12 cellular contexts compared by ENCODE assay signal in genomic region chr1:85198864-85199263, GRCh38. TPM values are rescaled to one million over a fixed set of nuclear protein-coding genes. Genes with fewer than 3 reads are reported as not detected.
DNase-seq lines count a peak whose midpoint lies in the region; ATAC-seq and TF ChIP-seq lines count a peak whose summit lies in the region.
"Had no signal": no experiment of that assay in that cellular context is flagged by ENCODE, and none has a peak within 500 bp of the region (broad histone marks: within the 10 kb centered on the region; RNA-seq: fewer than 3 reads in every experiment).

No MANE protein-coding gene starts in this region.

- TF ChIP-seq CTCF in HEK293 (tag by site-specific recombination; IDR thresholded peaks at IDR 0.05) (no peak), WI38 (IDR thresholded peaks at IDR 0.05; ENCODE audit: low read depth, low read length) (no peak), hepatocyte (IDR thresholded peaks at IDR 0.05; ENCODE audit: poor library complexity) (no peak), retinal pigment epithelial cell (conservative IDR thresholded peaks at IDR 0.05; ENCODE audit: low read depth, low read length) (no peak)

- peaks cover 63% of the 10 kb centered on the region for H3K79me2 ChIP-seq in hepatocyte

- H3K4me2 ChIP-seq in hepatocyte = peak overlapping the region; percentile 76

- H3K9me3 ChIP-seq in HEK293 (ENCODE audit: control insufficient read depth, insufficient read depth, low read depth, low read length) (no peaks in the 10 kb centered on the region), hepatocyte (ENCODE audit: low read depth) (no peaks in the 10 kb centered on the region)
- H3K9me3 ChIP-seq: tibial artery had no signal

- CTCF ChIA-PET in HEK293 (lab: Yijun Ruan, JAX) = interaction anchor here (0.6 to 1.1 kb wide), 3 partner anchors 46 to 254 kb away, joined by 3 to 5 read pairs (median 4); partner anchors contain the start of gene C1orf52

- H3K27ac ChIP-seq in HEK293 (ENCODE audit: extremely low read depth, low read depth, low read length) (no peak overlapping the region), hepatocyte (no peak overlapping the region)

- WGBS in hepatocyte (ENCODE audit: low lambda C conversion rate, missing lambda C conversion rate) = 52% methylated on average over 2 of the region's 2 CpGs

- H3K4me3 ChIP-seq in HEK293 (ENCODE audit: low read depth, low read length) (peak overlapping the region; percentile 98), WI38 (ENCODE audit: low read depth, low read length) (peak overlapping the region; percentile 84), hepatocyte (peak overlapping the region; percentile 92), retinal pigment epithelial cell (ENCODE audit: low read length) (peak overlapping the region; percentile 86)

- POLR2A ChIA-PET in HEK293 (lab: Yijun Ruan, JAX) = no interaction called here

- DNase-seq in hepatocyte (ENCODE audit: low spot score) (no peak), retinal pigment epithelial cell (ENCODE audit: low read depth) (no peak), NCI-H526 (lab: John Stamatoyannopoulos, UW) (no peak), DMS114 treated with DMSO at 0.1 percent for 48 hours (lab: John Stamatoyannopoulos, UW; ENCODE audit: unreplicated experiment) (no peak)
- DNase-seq: activated effector memory CD4-positive, alpha-beta T cell treated with Interleukin-2 at 50 U/mL for 16 hours; erythroblast; NCI-H69; tibial artery had no signal

- ATAC-seq in GM18868 (IDR thresholded peaks at IDR 0.05; ENCODE audit: unreplicated experiment) (no peak), HG02938 (IDR thresholded peaks at IDR 0.05; ENCODE audit: unreplicated experiment) (no peak)

- peaks cover 9% of the 10 kb centered on the region for H4K20me1 ChIP-seq in hepatocyte (ENCODE audit: insufficient read depth, poor library complexity, severe bottlenecking)

- no peak overlapping the region for H2AFZ ChIP-seq in hepatocyte

- no peaks in the 10 kb centered on the region for H3K27me3 ChIP-seq in hepatocyte
- H3K27me3 ChIP-seq: tibial artery had no signal

- no peaks in the 10 kb centered on the region for H3K9me2 ChIP-seq in hepatocyte (replicated peaks; ENCODE audit: insufficient read depth)

- peaks cover 8% of the 10 kb centered on the region; the same call in 1 of the 2 replicates for H3K4me1 ChIP-seq in HEK293 (ENCODE audit: control insufficient read depth, insufficient read depth, low read length)
- peaks cover 32% of the 10 kb centered on the region for H3K4me1 ChIP-seq in hepatocyte (ENCODE audit: insufficient read depth)

- H3K36me3 ChIP-seq in HEK293 (ENCODE audit: control insufficient read depth in 2 of 2, insufficient read depth in 1 of 2, low read length in 2 of 2) (no peaks in the 10 kb centered on the region), hepatocyte (replicated peaks; ENCODE audit: insufficient read depth, low read depth) (no peaks in the 10 kb centered on the region)
- H3K36me3 ChIP-seq: tibial artery had no signal

TF ChIP-seq in HEK293, 187 proteins besides CTCF, POLR2A, EP300 and RAD21:
- TF ChIP-seq, protein P1, sequence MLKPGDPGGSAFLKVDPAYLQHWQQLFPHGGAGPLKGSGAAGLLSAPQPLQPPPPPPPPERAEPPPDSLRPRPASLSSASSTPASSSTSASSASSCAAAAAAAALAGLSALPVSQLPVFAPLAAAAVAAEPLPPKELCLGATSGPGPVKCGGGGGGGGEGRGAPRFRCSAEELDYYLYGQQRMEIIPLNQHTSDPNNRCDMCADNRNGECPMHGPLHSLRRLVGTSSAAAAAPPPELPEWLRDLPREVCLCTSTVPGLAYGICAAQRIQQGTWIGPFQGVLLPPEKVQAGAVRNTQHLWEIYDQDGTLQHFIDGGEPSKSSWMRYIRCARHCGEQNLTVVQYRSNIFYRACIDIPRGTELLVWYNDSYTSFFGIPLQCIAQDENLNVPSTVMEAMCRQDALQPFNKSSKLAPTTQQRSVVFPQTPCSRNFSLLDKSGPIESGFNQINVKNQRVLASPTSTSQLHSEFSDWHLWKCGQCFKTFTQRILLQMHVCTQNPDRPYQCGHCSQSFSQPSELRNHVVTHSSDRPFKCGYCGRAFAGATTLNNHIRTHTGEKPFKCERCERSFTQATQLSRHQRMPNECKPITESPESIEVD (tag by site-specific recombination; IDR thresholded peaks at IDR 0.05) = peak; percentile 64; the same call in 1 of the 2 replicates
- TF ChIP-seq ZNF146 (tag by site-specific recombination; IDR thresholded peaks at IDR 0.05) = no peak

RNA-seq across cellular contexts. Expression of gene SYDE2, which starts 2.0 kb away (rescaled TPM):
- total RNA-seq in hepatocyte = 12.8 and 14.9 TPM in 2 replicates
- polyA plus RNA-seq in hepatocyte = 4.9 and 5.5 TPM in 2 replicates
